8 cellular contexts compared by ENCODE assay signal in the genomic region with DNA sequence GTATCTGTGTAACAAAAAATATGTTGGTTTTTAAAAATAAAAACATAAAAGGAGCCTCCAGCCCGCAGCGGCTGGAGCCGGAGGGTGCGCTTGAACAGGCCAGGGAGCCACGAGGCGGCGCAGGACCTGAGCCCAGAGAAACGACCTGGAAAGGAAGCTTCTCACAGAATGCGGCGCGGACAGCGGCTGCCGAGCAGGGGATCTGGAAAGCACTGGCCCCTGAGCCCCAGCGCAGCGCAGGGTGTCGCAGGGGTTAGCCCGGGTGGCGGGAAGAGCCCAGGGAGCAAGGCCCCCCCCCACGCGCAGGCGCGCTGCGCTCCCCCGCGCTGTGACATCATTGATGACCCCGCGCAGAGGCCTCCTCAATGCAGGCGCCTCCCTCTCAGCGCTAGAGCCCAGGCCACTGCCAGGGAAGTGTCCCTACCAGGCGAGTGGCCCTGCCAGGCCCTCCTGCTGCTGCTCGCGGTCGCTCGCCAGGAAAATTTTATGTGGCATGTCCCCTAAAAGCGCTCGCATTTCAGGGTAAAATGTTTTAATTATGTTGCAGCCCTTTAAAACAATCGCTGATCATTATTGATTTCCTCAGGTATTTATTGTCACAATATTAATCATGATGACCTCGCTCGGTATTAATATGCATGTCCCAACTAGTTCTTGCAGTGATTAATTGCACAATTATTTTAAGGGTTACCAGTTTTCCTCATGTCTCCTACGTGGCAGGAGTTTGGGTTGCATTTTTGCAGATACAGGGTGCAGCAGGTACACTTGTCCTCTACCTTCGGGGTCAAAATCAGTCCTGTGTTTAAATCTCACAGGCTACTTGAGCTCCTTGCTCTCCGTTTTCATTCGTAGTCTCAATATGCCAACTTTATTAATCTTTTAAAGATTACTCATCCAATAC.
DNase-seq lines count a peak whose midpoint lies in the region; ATAC-seq and TF ChIP-seq lines count a peak whose summit lies in the region.

No MANE protein-coding gene starts in this region.

- DNase-seq in NCI-H2196 (lab: John Stamatoyannopoulos, UW; ENCODE audit: unreplicated experiment) (peak; percentile 77), kidney tubule cell (ENCODE audit: low spot score) (peak; percentile 85), NCI-H1930 (lab: John Stamatoyannopoulos, UW) (no peak)
- peak; percentile 93 for DNase-seq in activated CD4-positive, alpha-beta T cell treated with anti-CD3 and anti-CD28 coated beads, Interleukin-2, amount 10 ng/mL, durations not matched to agents 24 days and 14 days
- peak; percentile 56 to 71 for DNase-seq in stimulated activated CD4-positive, alpha-beta T cell treated with anti-CD3 and anti-CD28 coated beads, Interleukin-15, amount 100 ng/mL, for 48 hours (ENCODE audit: low read depth in 2 of 2)

- peak overlapping the region; percentile 53 for H3K4me3 ChIP-seq in GM12875 (ENCODE audit: low read depth, low read length)

- peak; percentile 96 for ATAC-seq in HG02870 (IDR thresholded peaks at IDR 0.05; ENCODE audit: unreplicated experiment)

- H3K4me1 Mint-ChIP-seq in activated CD4-positive, alpha-beta T cell treated with anti-CD3 and anti-CD28 coated beads, Interleukin-2, amount 10 ng/mL, durations not matched to agents 24 days and 14 days = peaks cover 2% of the 10 kb centered on the region

- peak overlapping the region; percentile 72 for H3K27ac Mint-ChIP-seq in activated CD4-positive, alpha-beta T cell treated with anti-CD3 and anti-CD28 coated beads, Interleukin-2, amount 10 ng/mL, durations not matched to agents 24 days and 14 days

- peaks cover 19% of the 10 kb centered on the region for H3K27me3 Mint-ChIP-seq in activated CD4-positive, alpha-beta T cell treated with anti-CD3 and anti-CD28 coated beads, Interleukin-2, amount 10 ng/mL, durations not matched to agents 24 days and 14 days

- H3K36me3 Mint-ChIP-seq in activated CD4-positive, alpha-beta T cell treated with anti-CD3 and anti-CD28 coated beads, Interleukin-2, amount 10 ng/mL, durations not matched to agents 24 days and 14 days (ENCODE audit: low read depth) = no peaks in the 10 kb centered on the region

- peak overlapping the region; percentile 94 for H3K27ac ChIP-seq in cingulate gyrus (ENCODE audit: low read depth, low read length)

- TF ChIP-seq CTCF in GM12875 (IDR thresholded peaks at IDR 0.05; ENCODE audit: borderline replicate concordance, insufficient read depth, low read depth, low read length) = peak; percentile 62

- intact Hi-C loops in activated CD4-positive, alpha-beta T cell treated with anti-CD3 and anti-CD28 coated beads, Interleukin-2, amount 10 ng/mL, durations not matched to agents 24 days and 14 days (cut with micrococcal nuclease) = no loop called here

- no peaks in the 10 kb centered on the region for H3K9me3 Mint-ChIP-seq in activated CD4-positive, alpha-beta T cell treated with anti-CD3 and anti-CD28 coated beads, Interleukin-2, amount 10 ng/mL, durations not matched to agents 24 days and 14 days

- peak overlapping the region; percentile 79 for H3K4me3 Mint-ChIP-seq in activated CD4-positive, alpha-beta T cell treated with anti-CD3 and anti-CD28 coated beads, Interleukin-2, amount 10 ng/mL, durations not matched to agents 24 days and 14 days

Comparison
In these comparisons a context has a peak if more than half of its experiments do, and no peak if none do; other contexts are left out.
1. DNase-seq: peak in NCI-H2196 (single experiment), activated CD4-positive, alpha-beta T cell treated with anti-CD3 and anti-CD28 coated beads, Interleukin-2, amount 10 ng/mL, durations not matched to agents 24 days and 14 days (single experiment), kidney tubule cell (single experiment) and stimulated activated CD4-positive, alpha-beta T cell treated with anti-CD3 and anti-CD28 coated beads, Interleukin-15, amount 100 ng/mL, for 48 hours (2 of 2); none in NCI-H1930 (0 of 2).